In the genomic region with DNA sequence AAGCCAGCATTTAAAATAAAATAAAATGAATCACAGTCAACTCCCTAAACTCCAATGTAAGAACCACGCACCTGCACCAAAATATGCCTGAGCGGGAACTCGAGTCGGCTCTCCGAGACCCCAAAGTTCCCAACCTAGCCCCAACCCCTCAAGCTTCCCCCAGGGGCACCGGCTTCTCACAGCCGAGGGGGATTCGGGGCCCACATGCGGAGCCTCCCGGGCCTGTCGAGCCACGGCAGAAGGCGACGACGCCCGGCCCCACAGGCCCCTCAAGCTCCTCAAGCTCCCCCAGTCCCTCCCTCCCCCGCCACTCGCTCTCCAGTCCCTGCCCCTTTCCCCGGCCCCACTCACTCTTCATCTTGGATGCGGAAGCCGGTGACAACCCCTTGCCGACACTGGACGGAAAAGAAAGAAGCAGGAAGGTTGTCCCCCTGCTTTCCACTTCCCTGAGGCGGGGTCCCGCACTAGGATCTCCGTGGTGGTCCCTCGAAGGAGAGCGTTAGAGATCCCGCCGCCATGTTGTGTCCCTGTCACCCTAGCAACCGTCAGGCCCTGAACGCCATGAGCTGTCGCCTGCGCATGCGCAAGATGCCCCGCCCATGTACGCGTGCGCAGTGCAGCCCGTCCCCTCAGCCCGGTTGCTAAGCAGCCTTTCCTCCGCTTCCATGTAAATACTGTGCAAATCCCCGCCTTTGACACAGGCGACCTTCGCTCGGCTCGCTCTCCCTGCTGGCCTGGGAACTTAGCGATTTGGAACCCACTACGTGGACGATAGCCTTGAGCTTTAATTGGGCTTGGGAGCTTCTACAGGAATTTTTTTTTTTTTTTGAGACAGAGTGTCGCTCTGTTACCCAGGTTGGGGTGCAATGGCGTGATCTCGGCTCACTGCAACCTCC, we compare ENCODE assay signal across 1 cellular context.
TF ChIP-seq lines count a peak whose summit lies in the region.

A gene with protein sequence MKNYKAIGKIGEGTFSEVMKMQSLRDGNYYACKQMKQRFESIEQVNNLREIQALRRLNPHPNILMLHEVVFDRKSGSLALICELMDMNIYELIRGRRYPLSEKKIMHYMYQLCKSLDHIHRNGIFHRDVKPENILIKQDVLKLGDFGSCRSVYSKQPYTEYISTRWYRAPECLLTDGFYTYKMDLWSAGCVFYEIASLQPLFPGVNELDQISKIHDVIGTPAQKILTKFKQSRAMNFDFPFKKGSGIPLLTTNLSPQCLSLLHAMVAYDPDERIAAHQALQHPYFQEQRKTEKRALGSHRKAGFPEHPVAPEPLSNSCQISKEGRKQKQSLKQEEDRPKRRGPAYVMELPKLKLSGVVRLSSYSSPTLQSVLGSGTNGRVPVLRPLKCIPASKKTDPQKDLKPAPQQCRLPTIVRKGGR (minus strand): TSS at position 554 of the 896 bp plus-strand sequence. CDS start 196 bp downstream, at position 358.

TF ChIP-seq in K562, 482 proteins besides CTCF, POLR2A, EP300 and RAD21 (continued from another document):
- no peak for TF ChIP-seq ZNF263 (CRISPR knock-in tag; IDR thresholded peaks at IDR 0.05; ENCODE audit: borderline replicate concordance)
- TF ChIP-seq ZNF764 (CRISPR knock-in tag; IDR thresholded peaks at IDR 0.05; ENCODE audit: low read depth) = no peak
- no peak for TF ChIP-seq ATF1 (CRISPR knock-in tag; IDR thresholded peaks at IDR 0.05)
- no peak for TF ChIP-seq ATF1 (tag; IDR thresholded peaks at IDR 0.05)
- peak; percentile 71 for TF ChIP-seq SP1 (CRISPR knock-in tag; IDR thresholded peaks at IDR 0.05)
- peak; percentile 38; the same call in 1 of the 2 replicates for TF ChIP-seq PHF8 (IDR thresholded peaks at IDR 0.05; ENCODE audit: borderline replicate concordance, low read length)
- no peak for TF ChIP-seq ZNF785 (CRISPR knock-in tag; IDR thresholded peaks at IDR 0.05)
- TF ChIP-seq, protein P1, sequence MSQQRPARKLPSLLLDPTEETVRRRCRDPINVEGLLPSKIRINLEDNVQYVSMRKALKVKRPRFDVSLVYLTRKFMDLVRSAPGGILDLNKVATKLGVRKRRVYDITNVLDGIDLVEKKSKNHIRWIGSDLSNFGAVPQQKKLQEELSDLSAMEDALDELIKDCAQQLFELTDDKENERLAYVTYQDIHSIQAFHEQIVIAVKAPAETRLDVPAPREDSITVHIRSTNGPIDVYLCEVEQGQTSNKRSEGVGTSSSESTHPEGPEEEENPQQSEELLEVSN (IDR thresholded peaks at IDR 0.05; ENCODE audit: borderline replicate concordance in 1 of 2, extremely low read depth in 1 of 2, insufficient read depth in 1 of 2, insufficient read length in 1 of 2, low read depth in 1 of 2, low read length in 1 of 2, poor library complexity in 1 of 2, severe bottlenecking in 1 of 2) = peak; percentile 17 to 24
- TF ChIP-seq ADNP (tag; IDR thresholded peaks at IDR 0.05) = no peak
- TF ChIP-seq ARNT (IDR thresholded peaks at IDR 0.05) = no peak
- TF ChIP-seq, protein P2, sequence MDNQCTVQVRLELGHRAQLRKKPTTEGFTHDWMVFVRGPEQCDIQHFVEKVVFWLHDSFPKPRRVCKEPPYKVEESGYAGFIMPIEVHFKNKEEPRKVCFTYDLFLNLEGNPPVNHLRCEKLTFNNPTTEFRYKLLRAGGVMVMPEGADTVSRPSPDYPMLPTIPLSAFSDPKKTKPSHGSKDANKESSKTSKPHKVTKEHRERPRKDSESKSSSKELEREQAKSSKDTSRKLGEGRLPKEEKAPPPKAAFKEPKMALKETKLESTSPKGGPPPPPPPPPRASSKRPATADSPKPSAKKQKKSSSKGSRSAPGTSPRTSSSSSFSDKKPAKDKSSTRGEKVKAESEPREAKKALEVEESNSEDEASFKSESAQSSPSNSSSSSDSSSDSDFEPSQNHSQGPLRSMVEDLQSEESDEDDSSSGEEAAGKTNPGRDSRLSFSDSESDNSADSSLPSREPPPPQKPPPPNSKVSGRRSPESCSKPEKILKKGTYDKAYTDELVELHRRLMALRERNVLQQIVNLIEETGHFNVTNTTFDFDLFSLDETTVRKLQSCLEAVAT (IDR thresholded peaks at IDR 0.05) = no peak
- TF ChIP-seq, protein P3, sequence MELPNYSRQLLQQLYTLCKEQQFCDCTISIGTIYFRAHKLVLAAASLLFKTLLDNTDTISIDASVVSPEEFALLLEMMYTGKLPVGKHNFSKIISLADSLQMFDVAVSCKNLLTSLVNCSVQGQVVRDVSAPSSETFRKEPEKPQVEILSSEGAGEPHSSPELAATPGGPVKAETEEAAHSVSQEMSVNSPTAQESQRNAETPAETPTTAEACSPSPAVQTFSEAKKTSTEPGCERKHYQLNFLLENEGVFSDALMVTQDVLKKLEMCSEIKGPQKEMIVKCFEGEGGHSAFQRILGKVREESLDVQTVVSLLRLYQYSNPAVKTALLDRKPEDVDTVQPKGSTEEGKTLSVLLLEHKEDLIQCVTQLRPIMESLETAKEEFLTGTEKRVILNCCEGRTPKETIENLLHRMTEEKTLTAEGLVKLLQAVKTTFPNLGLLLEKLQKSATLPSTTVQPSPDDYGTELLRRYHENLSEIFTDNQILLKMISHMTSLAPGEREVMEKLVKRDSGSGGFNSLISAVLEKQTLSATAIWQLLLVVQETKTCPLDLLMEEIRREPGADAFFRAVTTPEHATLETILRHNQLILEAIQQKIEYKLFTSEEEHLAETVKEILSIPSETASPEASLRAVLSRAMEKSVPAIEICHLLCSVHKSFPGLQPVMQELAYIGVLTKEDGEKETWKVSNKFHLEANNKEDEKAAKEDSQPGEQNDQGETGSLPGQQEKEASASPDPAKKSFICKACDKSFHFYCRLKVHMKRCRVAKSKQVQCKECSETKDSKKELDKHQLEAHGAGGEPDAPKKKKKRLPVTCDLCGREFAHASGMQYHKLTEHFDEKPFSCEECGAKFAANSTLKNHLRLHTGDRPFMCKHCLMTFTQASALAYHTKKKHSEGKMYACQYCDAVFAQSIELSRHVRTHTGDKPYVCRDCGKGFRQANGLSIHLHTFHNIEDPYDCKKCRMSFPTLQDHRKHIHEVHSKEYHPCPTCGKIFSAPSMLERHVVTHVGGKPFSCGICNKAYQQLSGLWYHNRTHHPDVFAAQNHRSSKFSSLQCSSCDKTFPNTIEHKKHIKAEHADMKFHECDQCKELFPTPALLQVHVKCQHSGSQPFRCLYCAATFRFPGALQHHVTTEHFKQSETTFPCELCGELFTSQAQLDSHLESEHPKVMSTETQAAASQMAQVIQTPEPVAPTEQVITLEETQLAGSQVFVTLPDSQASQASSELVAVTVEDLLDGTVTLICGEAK (IDR thresholded peaks at IDR 0.05) = 0 out of 2 replicates have a peak, but pooled peaks have one; percentile 24
- TF ChIP-seq, protein P3 (CRISPR knock-in tag; IDR thresholded peaks at IDR 0.05) = no peak
- no peak for TF ChIP-seq PML (IDR thresholded peaks at IDR 0.05; ENCODE audit: low read length)
- TF ChIP-seq HNRNPH1 (optimal IDR thresholded peaks at IDR 0.05; ENCODE audit: low read depth, low read length) = no peak
- TF ChIP-seq SMARCA5 (IDR thresholded peaks at IDR 0.05) = no peak
- TF ChIP-seq, protein P4, sequence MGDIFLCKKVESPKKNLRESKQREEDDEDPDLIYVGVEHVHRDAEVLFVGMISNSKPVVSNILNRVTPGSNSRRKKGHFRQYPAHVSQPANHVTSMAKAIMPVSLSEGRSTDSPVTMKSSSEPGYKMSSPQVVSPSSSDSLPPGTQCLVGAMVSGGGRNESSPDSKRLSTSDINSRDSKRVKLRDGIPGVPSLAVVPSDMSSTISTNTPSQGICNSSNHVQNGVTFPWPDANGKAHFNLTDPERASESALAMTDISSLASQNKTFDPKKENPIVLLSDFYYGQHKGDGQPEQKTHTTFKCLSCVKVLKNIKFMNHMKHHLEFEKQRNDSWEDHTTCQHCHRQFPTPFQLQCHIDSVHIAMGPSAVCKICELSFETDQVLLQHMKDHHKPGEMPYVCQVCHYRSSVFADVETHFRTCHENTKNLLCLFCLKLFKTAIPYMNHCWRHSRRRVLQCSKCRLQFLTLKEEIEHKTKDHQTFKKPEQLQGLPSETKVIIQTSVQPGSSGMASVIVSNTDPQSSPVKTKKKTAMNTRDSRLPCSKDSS (IDR thresholded peaks at IDR 0.05; ENCODE audit: low read depth, partially characterized antibody) = no peak
TF ChIP-seq in K562: peak in this region for 37.
